8 cellular contexts compared by ENCODE assay signal in genomic region chr6:7390218-7390878, GRCh38. TPM values are rescaled to one million over a fixed set of nuclear protein-coding genes. Genes with fewer than 3 reads are reported as not detected.
DNase-seq lines count a peak whose midpoint lies in the region; ATAC-seq, FAIRE-seq and TF ChIP-seq lines count a peak whose summit lies in the region.

No MANE protein-coding gene starts in this region.

- H3K4me3 ChIP-seq in fibroblast of mammary gland (ENCODE audit: control insufficient read depth, low read depth, low read length) (peak overlapping the region; percentile 78), sigmoid colon (peak overlapping the region; percentile 50 to 77 (median 67))

- H3K27me3 Mint-ChIP-seq in T-helper 1 cell treated with Interleukin-12 subunit alpha and Interleukin-12 subunit beta and Interleukin-4 antibody, amounts not matched to agents 30 μg/mL and 1 μg/mL, for 36 hours (ENCODE audit: low read depth) = no peaks in the 10 kb centered on the region

- no peak for TF ChIP-seq POLR2A in sigmoid colon (IDR thresholded peaks at IDR 0.05)
- TF ChIP-seq POLR2A in H54 (IDR thresholded peaks at IDR 0.05; ENCODE audit: low read depth, low read length) = no peak

- peaks cover 0 to 29% (median 22%) of the 10 kb centered on the region in 4 donors for H3K4me1 ChIP-seq in sigmoid colon

- peak overlapping the region; percentile 94 for H3K4me3 Mint-ChIP-seq in T-helper 1 cell treated with Interleukin-12 subunit alpha and Interleukin-12 subunit beta and Interleukin-4 antibody, amounts not matched to agents 30 μg/mL and 1 μg/mL, for 36 hours

- intact Hi-C loops in sigmoid colon (cut with DNase I) = no loop called here

- no peaks in the 10 kb centered on the region for H3K27me3 ChIP-seq in sigmoid colon

- DNase-seq in NCI-H82 (lab: John Stamatoyannopoulos, UW) (peak; percentile 45), NCI-H82 treated with DMSO at 0.1 percent for 48 hours (lab: John Stamatoyannopoulos, UW; ENCODE audit: unreplicated experiment) (no peak), fibroblast of mammary gland (ENCODE audit: low read depth) (no peak), sigmoid colon (no peak), SKM-1 treated with dmso at 0.1 percent for 144 hours (lab: John Stamatoyannopoulos, UW; ENCODE audit: unreplicated experiment) (no peak), H54 (ENCODE audit: insufficient read length, low spot score) (no peak)

- WGBS in sigmoid colon, 2 donors = 1 to 3% methylated on average over 14 of the region's 14 CpGs

- H3K9me3 Mint-ChIP-seq in T-helper 1 cell treated with Interleukin-12 subunit alpha and Interleukin-12 subunit beta and Interleukin-4 antibody, amounts not matched to agents 30 μg/mL and 1 μg/mL, for 36 hours = no peaks in the 10 kb centered on the region

- peak; percentile 0 for TF ChIP-seq CTCF in fibroblast of mammary gland (conservative IDR thresholded peaks at IDR 0.05; ENCODE audit: control insufficient read depth, insufficient read depth, low read depth, low read length)
- no peak for TF ChIP-seq CTCF in sigmoid colon (IDR thresholded peaks at IDR 0.05)

- ATAC-seq in HG02852 (IDR thresholded peaks at IDR 0.05; ENCODE audit: unreplicated experiment) = peak; percentile 5

- peaks cover 0 to 29% (median 3%) of the 10 kb centered on the region in 4 donors for H3K36me3 ChIP-seq in sigmoid colon

- no peak for FAIRE-seq in H54 (lab: Jason Lieb, UNC)

- H3K27ac ChIP-seq in sigmoid colon = peak overlapping the region; percentile 87 to 93 (median 91)

- H3K9me3 ChIP-seq in sigmoid colon = no peaks in the 10 kb centered on the region

- no peak for TF ChIP-seq EP300 in sigmoid colon (IDR thresholded peaks at IDR 0.05)

- H3K27ac Mint-ChIP-seq in T-helper 1 cell treated with Interleukin-12 subunit alpha and Interleukin-12 subunit beta and Interleukin-4 antibody, amounts not matched to agents 30 μg/mL and 1 μg/mL, for 36 hours = peak overlapping the region; percentile 100

- H3K4me1 Mint-ChIP-seq in T-helper 1 cell treated with Interleukin-12 subunit alpha and Interleukin-12 subunit beta and Interleukin-4 antibody, amounts not matched to agents 30 μg/mL and 1 μg/mL, for 36 hours (ENCODE audit: low read depth) = peaks cover 38% of the 10 kb centered on the region

- peaks cover 23% of the 10 kb centered on the region for H3K36me3 Mint-ChIP-seq in T-helper 1 cell treated with Interleukin-12 subunit alpha and Interleukin-12 subunit beta and Interleukin-4 antibody, amounts not matched to agents 30 μg/mL and 1 μg/mL, for 36 hours (ENCODE audit: low read depth)

RNA-seq across cellular contexts. Expression of gene RIOK1, which starts 0.7 kb away (rescaled TPM):
- 10 to 100 TPM; 14.7 to 16.9 (median 15.9) TPM for total RNA-seq in sigmoid colon
- polyA plus RNA-seq in sigmoid colon = 10 to 100 TPM; 10.2 to 16.0 (median 11.6) TPM

RNA-seq across cellular contexts. Expression of gene CAGE1, which starts 0.8 kb away (rescaled TPM):
- not detected for total RNA-seq in sigmoid colon
- under 1 TPM in 1 of 3 donors, not detected in 2; 0.04 TPM for polyA plus RNA-seq in sigmoid colon
